In the genomic region with DNA sequence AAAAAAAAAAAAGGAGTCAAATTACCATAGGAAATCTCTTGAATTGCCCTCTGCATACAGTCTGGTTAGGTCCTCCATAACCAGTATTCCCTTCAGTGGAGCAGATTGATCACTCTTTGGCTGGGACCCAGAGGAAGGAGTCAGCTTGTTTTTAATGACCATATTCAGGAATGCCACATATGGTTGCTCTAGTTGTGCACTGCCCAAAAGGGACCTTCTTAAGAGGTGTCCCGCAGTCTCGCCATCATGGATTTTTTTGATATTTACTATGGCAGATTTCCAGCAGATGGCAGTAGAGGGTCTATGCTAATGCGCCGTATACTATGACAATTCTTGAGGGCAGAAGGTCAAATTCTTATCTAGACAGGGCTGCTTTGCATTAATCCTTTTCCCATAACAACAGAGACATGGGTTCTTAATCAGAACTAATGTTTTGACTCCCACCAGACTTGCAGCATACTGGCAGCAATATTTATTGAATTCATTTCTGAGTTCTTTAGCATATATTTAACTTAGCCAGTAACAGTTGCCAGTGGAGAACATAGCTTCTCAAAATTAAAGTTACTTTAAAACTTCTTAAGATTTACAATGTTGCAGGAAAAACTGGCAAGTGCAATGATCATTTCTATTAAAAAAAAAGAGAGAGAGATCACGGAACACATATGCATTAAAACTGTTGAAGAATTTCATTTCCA, we compare ENCODE assay signal across 8 cellular contexts. TPM values are rescaled to one million over a fixed set of nuclear protein-coding genes. Genes with fewer than 3 reads are reported as not detected.
DNase-seq lines count a peak whose midpoint lies in the region; ATAC-seq and TF ChIP-seq lines count a peak whose summit lies in the region.

No MANE protein-coding gene starts in this region.

- H3K4me3 Mint-ChIP-seq in activated B cell treated with CpG ODN at 0.5 μM for 24 hours: no peak overlapping the region
- no peak overlapping the region for H3K4me3 Mint-ChIP-seq in central memory CD8-positive, alpha-beta T cell

- DNase-seq in GM06990 (ENCODE audit: extremely low read depth, insufficient read length) (no peak), NCI-H2171 treated with DMSO at 0.1 percent for 48 hours (lab: John Stamatoyannopoulos, UW) (peak; percentile 75), activated B cell treated with CpG ODN at 0.5 μM for 24 hours (no peak), lower lobe of right lung (no peak)
- peak; percentile 30 to 58 for DNase-seq in central memory CD8-positive, alpha-beta T cell (ENCODE audit: low spot score in 2 of 2)
- peak; percentile 5 to 19 for DNase-seq in stimulated activated CD8-positive, alpha-beta memory T cell treated with anti-CD3 and anti-CD28 coated beads, Interleukin-15, amount 100 ng/mL, for 48 hours (ENCODE audit: low read depth in 2 of 2)

- H3K27ac ChIP-seq in lower lobe of right lung: no peak overlapping the region

- H3K4me3 ChIP-seq in GM06990 (replicated peaks; ENCODE audit: low read depth, low read length): no peak overlapping the region
- H3K4me3 ChIP-seq in lower lobe of right lung: no peak overlapping the region

- H3K27me3 ChIP-seq in GM06990 (replicated peaks; ENCODE audit: control insufficient read depth, insufficient read depth, low read length) (no peaks in the 10 kb centered on the region), lower lobe of right lung (ENCODE audit: low read depth) (no peaks in the 10 kb centered on the region)

- no peaks in the 10 kb centered on the region for H3K4me1 ChIP-seq in lower lobe of right lung

- peaks cover 2% of the 10 kb centered on the region for H3K27me3 Mint-ChIP-seq in activated B cell treated with CpG ODN at 0.5 μM for 24 hours
- no peaks in the 10 kb centered on the region for H3K27me3 Mint-ChIP-seq in central memory CD8-positive, alpha-beta T cell

- H3K27ac Mint-ChIP-seq in activated B cell treated with CpG ODN at 0.5 μM for 24 hours: no peak overlapping the region
- no peak overlapping the region for H3K27ac Mint-ChIP-seq in central memory CD8-positive, alpha-beta T cell (ENCODE audit: low read depth)

- no peaks in the 10 kb centered on the region for H3K4me1 Mint-ChIP-seq in activated B cell treated with CpG ODN at 0.5 μM for 24 hours
- H3K4me1 Mint-ChIP-seq in central memory CD8-positive, alpha-beta T cell: peaks cover 5% of the 10 kb centered on the region

- intact Hi-C loops in activated B cell treated with CpG ODN at 0.5 μM for 24 hours (cut with micrococcal nuclease): loop anchor here (1.0 to 5.0 kb wide), 10 partner anchors 32 to 653 kb away; a partner anchor contains a TSS
- intact Hi-C loops in lower lobe of right lung (cut with DNase I): no loop called here

- CTCF ChIA-PET in activated B cell treated with CpG ODN at 0.5 μM for 24 hours (lab: Charles Lee): interaction anchor here (0.6 to 4.2 kb wide), 15 partner anchors 8 to 653 kb away, joined by 3 to 29 read pairs (median 5); no protein-coding TSS in a partner anchor

- no peaks in the 10 kb centered on the region for H3K9me3 Mint-ChIP-seq in activated B cell treated with CpG ODN at 0.5 μM for 24 hours
- no peaks in the 10 kb centered on the region for H3K9me3 Mint-ChIP-seq in central memory CD8-positive, alpha-beta T cell

- POLR2A ChIA-PET in activated B cell treated with CpG ODN at 0.5 μM for 24 hours (lab: Charles Lee): no interaction called here

- no peaks in the 10 kb centered on the region for H3K36me3 Mint-ChIP-seq in activated B cell treated with CpG ODN at 0.5 μM for 24 hours (ENCODE audit: low read depth)
- no peaks in the 10 kb centered on the region for H3K36me3 Mint-ChIP-seq in central memory CD8-positive, alpha-beta T cell (ENCODE audit: insufficient read depth)

- H3K9me3 ChIP-seq in lower lobe of right lung: no peaks in the 10 kb centered on the region

- peak; percentile 70 for ATAC-seq in HG02938 (IDR thresholded peaks at IDR 0.05; ENCODE audit: unreplicated experiment)
- ATAC-seq in activated B cell treated with CpG ODN at 0.5 μM for 24 hours (ENCODE audit: low read depth): peak; percentile 86
- peak; percentile 80 for ATAC-seq in central memory CD8-positive, alpha-beta T cell (replicated peaks; ENCODE audit: extremely low read depth, poor library complexity, severe bottlenecking)
- peak; percentile 76 to 87 for ATAC-seq in lower lobe of right lung
- no peak for ATAC-seq in GM19395 (IDR thresholded peaks at IDR 0.05; ENCODE audit: unreplicated experiment)

- TF ChIP-seq CTCF in GM06990 (IDR thresholded peaks at IDR 0.05; ENCODE audit: insufficient read depth, low read length, poor library complexity, severe bottlenecking): peak; percentile 67
- TF ChIP-seq CTCF in activated B cell treated with CpG ODN at 0.5 μM for 24 hours (IDR thresholded peaks at IDR 0.05): no peak
- TF ChIP-seq CTCF in lower lobe of right lung (IDR thresholded peaks at IDR 0.05): peak; percentile 66

- no peaks in the 10 kb centered on the region for H3K36me3 ChIP-seq in GM06990 (ENCODE audit: control insufficient read depth, insufficient read depth, low read length)
- no peaks in the 10 kb centered on the region for H3K36me3 ChIP-seq in lower lobe of right lung

RNA-seq across cellular contexts. Expression of a gene that starts 31.8 kb away (rescaled TPM):
- total RNA-seq in activated B cell treated with CpG ODN at 0.5 μM for 24 hours: 19.6 and 26.6 TPM in 2 replicates
- total RNA-seq in lower lobe of right lung: 35.6 TPM

Comparison
In these comparisons a context has a peak if more than half of its experiments do, and no peak if none do; other contexts are left out.
1. DNase-seq: peak in NCI-H2171 treated with DMSO at 0.1 percent for 48 hours (single experiment), central memory CD8-positive, alpha-beta T cell (2 of 2) and stimulated activated CD8-positive, alpha-beta memory T cell treated with anti-CD3 and anti-CD28 coated beads, Interleukin-15, amount 100 ng/mL, for 48 hours (2 of 2); none in GM06990 (single experiment), activated B cell treated with CpG ODN at 0.5 μM for 24 hours (single experiment) and lower lobe of right lung (single experiment).